ENCODE assay signal across 9 cellular contexts in genomic region chr1:31472311-31472637, GRCh38. TPM values are rescaled to one million over a fixed set of nuclear protein-coding genes. Genes with fewer than 3 reads are reported as not detected.
DNase-seq lines count a peak whose midpoint lies in the region; ATAC-seq, FAIRE-seq and TF ChIP-seq lines count a peak whose summit lies in the region.
"Not testable (repeated sequence)": the region's sequence is repeated elsewhere in the genome, so short reads cannot be mapped to it uniquely, and the experiment has no call there.
"Had no signal": no experiment of that assay in that cellular context is flagged by ENCODE, and none has a peak within 500 bp of the region (broad histone marks: within the 10 kb centered on the region; RNA-seq: fewer than 3 reads in every experiment).

No MANE protein-coding gene starts in this region.

- H3K4me2 ChIP-seq in OCI-LY3 (ENCODE audit: low read length); K562 (ENCODE audit: insufficient read depth, low read length): not testable (repeated sequence)
- peak overlapping the region; percentile 37 for H3K4me2 ChIP-seq in parathyroid adenoma (ENCODE audit: low read length)

- H3K79me2 ChIP-seq in OCI-LY3 (ENCODE audit: low read length); K562 (ENCODE audit: control insufficient read depth, insufficient read depth, low read length); parathyroid adenoma: not testable (repeated sequence)

- H3K27ac Mint-ChIP-seq in Calu3 (ENCODE audit: unreplicated experiment) (peak overlapping the region; percentile 96), type B pancreatic cell (peak overlapping the region; percentile 94)

- TF ChIP-seq POLR2A in K562 (conservative IDR thresholded peaks at IDR 0.05) = not testable (repeated sequence)

- H3K4me1 Mint-ChIP-seq in Calu3 (ENCODE audit: low read depth, unreplicated experiment) = peaks cover 46% of the 10 kb centered on the region
- H3K4me1 Mint-ChIP-seq in type B pancreatic cell (ENCODE audit: unreplicated experiment) = peaks cover 25% of the 10 kb centered on the region

- CTCF ChIA-PET in Calu3 (lab: Charles Lee) = interaction anchor here (0.6 kb wide), 1 partner anchor 77 kb away, joined by 3 read pairs; no protein-coding TSS in a partner anchor
- CTCF ChIA-PET in K562 (lab: Yijun Ruan, JAX; ENCODE audit: low intra/inter-chr PET ratio) = not testable (repeated sequence)

- H3K27ac ChIP-seq in OCI-LY3 (ENCODE audit: low read length); K562 (ENCODE audit: extremely low read depth, low read depth, low read length): not testable (repeated sequence)
- H3K27ac ChIP-seq in epithelial cell of prostate = peak overlapping the region; percentile 68
- H3K27ac ChIP-seq in parathyroid adenoma = peak overlapping the region; percentile 69

- H3K36me3 Mint-ChIP-seq in Calu3 (ENCODE audit: insufficient read depth, unreplicated experiment); type B pancreatic cell: not testable (repeated sequence)

- not testable (repeated sequence) for H3K36me3 ChIP-seq in OCI-LY3 (replicated peaks; ENCODE audit: low read depth, low read length); K562 (ENCODE audit: control insufficient read depth, insufficient read depth, low read length); parathyroid adenoma (ENCODE audit: control insufficient read depth, insufficient read depth, low read length)

- DNase-seq in Calu3; K562 (ENCODE audit: extremely low read depth in 1 of 4, low spot score in 3 of 4); epithelial cell of prostate (ENCODE audit: low read depth, low spot score); type B pancreatic cell (ENCODE audit: extremely low spot score, unreplicated experiment): not testable (repeated sequence)
- peak; percentile 83 for DNase-seq in KBM-7
- DNase-seq in kidney tubule cell (ENCODE audit: low spot score) = peak; percentile 4

- H3K4me3 Mint-ChIP-seq in Calu3 (ENCODE audit: low read depth, unreplicated experiment) = peak overlapping the region; percentile 12
- peak overlapping the region; percentile 39 for H3K4me3 Mint-ChIP-seq in type B pancreatic cell

- not testable (repeated sequence) for BruUV-seq in Calu3 (replicated peaks; lab: Mats Ljungman, UMichigan); K562 (replicated peaks; lab: Mats Ljungman, UMichigan)

- ATAC-seq in K562 = not testable (repeated sequence)

- H2AFZ ChIP-seq in OCI-LY3 (ENCODE audit: low read depth, low read length) (0 out of 2 replicates have a peak overlapping the region, but pooled peaks have one; percentile 39), K562 (ENCODE audit: low read depth, low read length) (peak overlapping the region; percentile 22; the same call in 1 of the 2 replicates)
- not testable (repeated sequence) for H2AFZ ChIP-seq in parathyroid adenoma

- POLR2A ChIA-PET in K562 (lab: Yijun Ruan, JAX) = interaction anchor here (0.6 to 1.6 kb wide), 3 partner anchors 10 to 19 kb away, joined by 3 read pairs; no protein-coding TSS in a partner anchor

- H3K4me1 ChIP-seq in OCI-LY3 (ENCODE audit: low read length) (peaks cover 13% of the 10 kb centered on the region; the same call in 1 of the 2 replicates), K562 (replicated peaks in 1 of 2; ENCODE audit: control insufficient read depth in 2 of 2, insufficient read depth in 2 of 2, low read length in 2 of 2) (peaks cover 0 to 13% of the 10 kb centered on the region in 2 experiments; a peak in 3 of 5 replicates)
- H3K4me1 ChIP-seq in parathyroid adenoma = not testable (repeated sequence)

- intact Hi-C loops in Calu3 (cut with micrococcal nuclease; ENCODE audit: unreplicated experiment); K562 (cut with micrococcal nuclease): not testable (repeated sequence)

- not testable (repeated sequence) for H3K9me3 Mint-ChIP-seq in Calu3 (ENCODE audit: low read depth, unreplicated experiment); type B pancreatic cell

- H3K4me3 ChIP-seq in OCI-LY3 (ENCODE audit: low read length); K562; parathyroid adenoma (ENCODE audit: low read depth, low read length): not testable (repeated sequence)

- not testable (repeated sequence) for TF ChIP-seq EP300 in K562 (IDR thresholded peaks at IDR 0.05; ENCODE audit: low read length)

- not testable (repeated sequence) for H3K27me3 ChIP-seq in OCI-LY3 (ENCODE audit: low read depth, low read length); K562 (ENCODE audit: control insufficient read depth in 2 of 2, insufficient read depth in 2 of 2, low read length in 2 of 2); parathyroid adenoma (ENCODE audit: control insufficient read depth, insufficient read depth, low read length)

- FAIRE-seq in K562 (lab: Jason Lieb, UNC) = not testable (repeated sequence)

- H3K9me3 ChIP-seq in OCI-LY3 (ENCODE audit: insufficient read depth, low read length); K562 (replicated peaks; ENCODE audit: control insufficient read depth, insufficient read depth, low read depth, low read length); parathyroid adenoma (ENCODE audit: control insufficient read depth, low read length): not testable (repeated sequence)

- WGBS in K562 (ENCODE audit: insufficient coverage, low coverage, missing lambda C conversion rate) = 25% methylated on average over 3 of the region's 3 CpGs

- not testable (repeated sequence) for H3K9ac ChIP-seq in OCI-LY3 (ENCODE audit: low read length); K562 (ENCODE audit: insufficient read depth in 1 of 2, low read depth in 2 of 2, low read length in 2 of 2); parathyroid adenoma

- not testable (repeated sequence) for TF ChIP-seq CTCF in Calu3 (IDR thresholded peaks at IDR 0.05; ENCODE audit: unreplicated experiment); OCI-LY3 (IDR thresholded peaks at IDR 0.05; ENCODE audit: low read depth, low read length); K562 (IDR thresholded peaks at IDR 0.05 in 2 of 3, conservative IDR thresholded peaks at IDR 0.05 in 1 of 3; ENCODE audit: insufficient read depth in 2 of 3, low read depth in 1 of 3, low read length in 3 of 3); parathyroid adenoma (IDR thresholded peaks at IDR 0.05); type B pancreatic cell (conservative IDR thresholded peaks at IDR 0.05)

- not testable (repeated sequence) for H3K27me3 Mint-ChIP-seq in Calu3 (ENCODE audit: unreplicated experiment); type B pancreatic cell

- not testable (repeated sequence) for H3K9me1 ChIP-seq in K562 (ENCODE audit: control insufficient read depth, insufficient read depth, low read length)

- in situ Hi-C loops in KBM-7 (cut with MboI; ENCODE audit: low pct_unique_long_range_greater_than_20kb, low sequenced_read_pairs); K562 (cut with MboI): not testable (repeated sequence)

- TF ChIP-seq RAD21 in K562 (CRISPR knock-in tag; conservative IDR thresholded peaks at IDR 0.05 in 1 of 2, IDR thresholded peaks at IDR 0.05 in 1 of 2) = not testable (repeated sequence)

- not testable (repeated sequence) for H4K20me1 ChIP-seq in OCI-LY3 (ENCODE audit: insufficient read depth, low read length); K562 (replicated peaks; ENCODE audit: control insufficient read depth, insufficient read depth, low read length)

TF ChIP-seq in K562, 482 proteins besides CTCF, POLR2A, EP300 and RAD21 (continues in another document):
- TF ChIP-seq TAF7 (tag; IDR thresholded peaks at IDR 0.05) (0 out of 2 replicates have a peak, but pooled peaks have one; percentile 29), ILK (tag; IDR thresholded peaks at IDR 0.05; ENCODE audit: borderline replicate concordance, low read depth) (0 out of 2 replicates have a peak, but pooled peaks have one; percentile 40), SPI1 (IDR thresholded peaks at IDR 0.05; ENCODE audit: borderline replicate concordance, low read depth, low read length) (peak; percentile 22; the same call in 1 of the 2 replicates), ZKSCAN8 (CRISPR knock-in tag; IDR thresholded peaks at IDR 0.05) (0 out of 2 replicates have a peak, but pooled peaks have one; percentile 43), ZFP36 (IDR thresholded peaks at IDR 0.05; ENCODE audit: low read depth, low read length, partially characterized antibody) (peak; percentile 62), ZNF175 (CRISPR knock-in tag; IDR thresholded peaks at IDR 0.05; ENCODE audit: low read depth) (peak; percentile 66; the same call in 1 of the 2 replicates), ZNF766 (CRISPR knock-in tag; conservative IDR thresholded peaks at IDR 0.05) (peak; percentile 45; the same call in 1 of the 2 replicates), HDGF (IDR thresholded peaks at IDR 0.05) (0 out of 2 replicates have a peak, but pooled peaks have one; percentile 9)

RNA-seq across cellular contexts. Expression of gene SERINC2, which starts 59.3 kb away (rescaled TPM):
- total RNA-seq in Calu3 (2022) = 67.7 and 79.8 TPM in 2 replicates
- total RNA-seq in K562 (2011; cell fraction: chromatin; rRNA removed; ENCODE audit: low replicate concordance) = 1.7 and 5.6 TPM in 2 replicates
- total RNA-seq in K562 (2011; cell fraction: nucleolus; rRNA removed) = 5.8 and 6.4 TPM in 2 replicates
- 5.9 and 7.2 TPM in 2 replicates for total RNA-seq in K562 (2011; cell fraction: nucleoplasm; rRNA removed)
- 0.45 TPM in 1 of 2 replicates, not detected in the other for total RNA-seq in K562 (2014; rRNA removed)
- 0.10 and 0.15 TPM in 2 replicates for total RNA-seq in K562 (2014; rRNA removed; fragmentation: Illumina TruSeq; extraction: Trizol)
- total RNA-seq in K562 (2015; rRNA removed; fragmentation: Illumina TruSeq; extraction: Trizol) = 0.22 and 0.23 TPM in 2 replicates
- 1.2 and 1.5 TPM in 2 replicates for total RNA-seq in K562 (2021)
- polyA plus RNA-seq in K562 (2011; rRNA removed) = 0.88 and 1.0 TPM in 2 replicates
- 1.7 and 4.1 TPM in 2 replicates for polyA plus RNA-seq in K562 (2011; cell fraction: cytosol; rRNA removed)
- 1.5 and 2.4 TPM in 2 replicates for polyA plus RNA-seq in K562 (2011; cell fraction: nucleus; rRNA removed)
- 0.76 and 3.3 TPM in 2 replicates for polyA plus RNA-seq in K562 (2012)
- 0.70 and 1.2 TPM in 2 replicates for polyA plus RNA-seq in K562 (2014; fragmentation: Illumina TruSeq; extraction: Trizol)
- polyA plus RNA-seq in K562 (2014; fragmentation: Nextera tagmentation; extraction: Ambion mirVana) = under 1 TPM in 1 of 2 experiments, not detected in 1; 0.07 TPM
- polyA plus RNA-seq in K562 (2014; rRNA removed) = 1.0 and 1.8 TPM in 2 replicates
- 0.21 and 0.63 TPM in 2 replicates for polyA minus RNA-seq in K562 (2011; rRNA and poly(A)+ RNA removed)
- polyA minus RNA-seq in K562 (2011; cell fraction: cytosol; rRNA and poly(A)+ RNA removed) = 0.73 and 0.95 TPM in 2 replicates
- polyA minus RNA-seq in K562 (2011; cell fraction: nucleus; rRNA and poly(A)+ RNA removed) = 0.54 and 0.89 TPM in 2 replicates
- total RNA-seq in type B pancreatic cell (ENCODE audit: low replicate concordance) = 77.7 and 118 TPM in 2 replicates
- total RNA-seq: CD8-positive, alpha-beta T cell had no signal
